Comparison of ENCODE assay signal across 11 cellular contexts in the genomic region with DNA sequence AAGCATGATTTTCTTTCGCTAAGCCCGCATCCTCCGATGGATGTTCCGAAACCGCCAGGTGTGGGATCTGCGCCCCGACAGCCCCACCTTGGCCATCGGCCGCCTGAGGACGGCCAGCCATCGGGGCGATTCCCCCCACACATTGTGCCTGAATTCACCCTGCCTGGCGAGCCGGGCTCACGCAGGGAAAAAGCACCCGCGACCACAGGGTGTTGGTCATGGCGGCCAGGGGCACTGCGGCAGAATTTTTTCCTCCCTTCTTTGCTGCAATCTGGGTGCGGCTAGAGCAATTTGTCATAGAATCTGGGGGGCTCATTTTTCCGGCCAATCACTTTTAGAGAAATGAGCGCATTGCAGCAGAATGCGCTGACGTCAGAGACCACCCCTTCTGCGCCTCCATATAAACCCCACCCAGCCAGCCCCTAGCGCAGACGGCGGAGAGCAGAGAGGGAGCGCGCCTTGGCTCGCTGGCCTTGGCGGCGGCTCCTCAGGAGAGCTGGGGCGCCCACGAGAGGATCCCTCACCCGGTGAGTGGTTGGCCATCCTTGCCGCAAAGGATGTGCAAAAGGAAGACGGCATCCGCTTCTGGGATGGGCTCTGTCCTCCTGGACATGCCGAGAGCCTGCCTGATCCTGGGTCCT. TPM values are rescaled to one million over a fixed set of nuclear protein-coding genes. Genes with fewer than 3 reads are reported as not detected.
DNase-seq lines count a peak whose midpoint lies in the region; ATAC-seq, FAIRE-seq and TF ChIP-seq lines count a peak whose summit lies in the region.
"Had no signal": no experiment of that assay in that cellular context is flagged by ENCODE, and none has a peak within 500 bp of the region (broad histone marks: within the 10 kb centered on the region; RNA-seq: fewer than 3 reads in every experiment).

A gene (plus strand): TSS at position 428 of the 641 bp plus-strand sequence.

- no peak for FAIRE-seq in D721Med (lab: Jason Lieb, UNC)
- FAIRE-seq: GM12891 had no signal

- ATAC-seq in left ventricle myocardium superior (peak; percentile 66), GM19463 (IDR thresholded peaks at IDR 0.05; ENCODE audit: unreplicated experiment) (no peak)

- H3K27me3 ChIP-seq in skeletal muscle satellite cell (ENCODE audit: control insufficient read depth, insufficient read depth, low read length) (peaks cover 15% of the 10 kb centered on the region), HAP-1 (ENCODE audit: low read depth) (no peaks in the 10 kb centered on the region)
- H3K27me3 ChIP-seq: cardiac muscle cell had no signal

- H3K4me2 ChIP-seq in skeletal muscle satellite cell (ENCODE audit: low read length), result peak within 1 kb of the TSS; percentile 96

- peak within 1 kb of the TSS; percentile 99 for H3K9ac ChIP-seq in skeletal muscle satellite cell (ENCODE audit: low read depth, low read length)

- peaks cover 15% of the 10 kb centered on the region for H3K36me3 ChIP-seq in skeletal muscle satellite cell (ENCODE audit: insufficient read depth, low read length)
- no peaks in the 10 kb centered on the region for H3K36me3 ChIP-seq in HAP-1 (replicated peaks)
- H3K36me3 ChIP-seq: cardiac muscle cell had no signal

- peaks cover 4% of the 10 kb centered on the region for H3K4me1 ChIP-seq in skeletal muscle satellite cell (ENCODE audit: control insufficient read depth, insufficient read depth, low read length)
- H3K4me1 ChIP-seq in HAP-1, result peaks cover 26% of the 10 kb centered on the region

- intact Hi-C loops in left ventricle myocardium superior (cut with micrococcal nuclease), result no loop called here

- no peak for TF ChIP-seq CTCF in D721Med (IDR thresholded peaks at IDR 0.05; ENCODE audit: insufficient read depth, missing control alignments)

- H3K4me3 ChIP-seq in skeletal muscle satellite cell (ENCODE audit: low read length) (peak within 1 kb of the TSS; percentile 98), HAP-1 (no peak within 1 kb of the TSS)
- H3K4me3 ChIP-seq: cardiac muscle cell had no signal

- H3K9me3 ChIP-seq in skeletal muscle satellite cell (replicated peaks; ENCODE audit: low read length) (no peaks in the 10 kb centered on the region), HAP-1 (peaks cover 5% of the 10 kb centered on the region)

- DNase-seq in ELF-1 (ENCODE audit: low read depth, low spot score), result peak; percentile 73
- peak in 36 of 58 donors; percentile 5 to 76 (median 36) for DNase-seq in anterior cingulate cortex (lab: John Stamatoyannopoulos, UW)
- DNase-seq in left ventricle myocardium superior, result peak; percentile 64
- DNase-seq in D721Med (ENCODE audit: insufficient read length, low spot score), result no peak
- no peak for DNase-seq in NCI-H2081 (lab: John Stamatoyannopoulos, UW)
- DNase-seq in HAP-1 (ENCODE audit: low spot score in 2 of 2), result no peak
- DNase-seq: stimulated activated CD4-positive, alpha-beta T cell treated with anti-CD3 and anti-CD28 coated beads, Interleukin-15, amount 100 ng/mL, for 24 hours had no signal

- in situ Hi-C loops in HAP-1 (cut with MboI; ENCODE audit: low sequenced_read_pairs), result no loop called here

RNA-seq across cellular contexts. Expression of the gene that starts here (rescaled TPM):
- 20.6 TPM for total RNA-seq in left ventricle myocardium superior
- 90.6 and 95.3 TPM in 2 replicates for total RNA-seq in skeletal muscle satellite cell (2012; rRNA removed)
- total RNA-seq: cardiac muscle cell had no signal

Comparison
In these comparisons a context has a peak if more than half of its experiments do, and no peak if none do; other contexts are left out.
1. DNase-seq: peak in ELF-1 (single experiment), anterior cingulate cortex (36 of 58) and left ventricle myocardium superior (single experiment); none in D721Med (single experiment), NCI-H2081 (0 of 2) and HAP-1 (0 of 2).